ENCODE assay signal across 2 cellular contexts in genomic region chr13:93243375-93244063, GRCh38.
TF ChIP-seq lines count a peak whose summit lies in the region.

No MANE protein-coding gene starts in this region.

TF ChIP-seq in GM23338, 12 proteins besides CTCF, POLR2A, EP300 and RAD21:
- no peak for TF ChIP-seq ZNF331 (CRISPR knock-in tag; IDR thresholded peaks at IDR 0.05; ENCODE audit: low read depth)
- no peak for TF ChIP-seq ETS1 (IDR thresholded peaks at IDR 0.05)
- no peak for TF ChIP-seq EZH2 (IDR thresholded peaks at IDR 0.05; ENCODE audit: low read depth, unreplicated experiment)
- no peak for TF ChIP-seq CREB1 (CRISPR knock-in tag; IDR thresholded peaks at IDR 0.05; ENCODE audit: low read depth)
- TF ChIP-seq EZH2phosphoT487 (IDR thresholded peaks at IDR 0.05; ENCODE audit: unreplicated experiment) = no peak
- TF ChIP-seq ZNF114 (CRISPR knock-in tag; IDR thresholded peaks at IDR 0.05) = no peak

TF ChIP-seq in HepG2, 621 proteins besides CTCF, POLR2A, EP300 and RAD21:
- TF ChIP-seq KLF9 (CRISPR knock-in tag; IDR thresholded peaks at IDR 0.05; ENCODE audit: low read depth) (no peak), SOX6 (IDR thresholded peaks at IDR 0.05) (no peak), SOX6 (CRISPR knock-in tag; IDR thresholded peaks at IDR 0.05) (no peak), BCL6 (CRISPR knock-in tag; IDR thresholded peaks at IDR 0.05) (no peak), RBM22 (optimal IDR thresholded peaks at IDR 0.05; ENCODE audit: low read length) (no peak), ZNF557 (CRISPR knock-in tag; IDR thresholded peaks at IDR 0.05) (no peak), ZNF296 (CRISPR knock-in tag; conservative IDR thresholded peaks at IDR 0.05) (no peak), ETV5 (CRISPR knock-in tag; IDR thresholded peaks at IDR 0.05; ENCODE audit: borderline replicate concordance) (no peak), BHLHE40 (IDR thresholded peaks at IDR 0.05; ENCODE audit: low read length) (no peak), ZSCAN20 (CRISPR knock-in tag; IDR thresholded peaks at IDR 0.05; ENCODE audit: borderline replicate concordance) (no peak), TFE3 (CRISPR knock-in tag; IDR thresholded peaks at IDR 0.05) (no peak), HOXA3 (CRISPR knock-in tag; IDR thresholded peaks at IDR 0.05) (no peak), ZNF343 (CRISPR knock-in tag; IDR thresholded peaks at IDR 0.05) (no peak)
TF ChIP-seq in HepG2: peak in this region for 0.
